Comparison of ENCODE assay signal across 10 cellular contexts in the genomic region with DNA sequence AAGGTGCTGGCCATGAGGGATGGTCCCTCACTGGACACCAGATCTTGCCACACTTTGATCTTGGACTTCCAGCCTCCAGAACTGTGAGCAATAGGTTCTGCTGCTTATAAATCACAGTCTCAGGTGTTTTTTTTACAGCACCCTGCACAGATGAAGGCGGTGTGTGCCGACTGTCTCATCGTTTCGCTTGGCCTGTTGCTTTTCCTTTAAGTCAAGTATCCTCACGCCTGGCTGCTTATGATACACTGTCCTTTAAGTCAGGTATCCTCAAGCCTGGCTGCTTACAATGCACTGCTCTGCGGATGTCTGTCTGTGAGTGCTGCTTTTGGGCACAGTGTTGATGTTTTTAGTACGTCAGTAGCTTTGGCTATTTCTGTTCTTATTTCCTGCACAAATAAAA. TPM values are rescaled to one million over a fixed set of nuclear protein-coding genes. Genes with fewer than 3 reads are reported as not detected.
"Had no signal": no experiment of that assay in that cellular context is flagged by ENCODE, and none has a peak within 500 bp of the region (broad histone marks: within the 10 kb centered on the region; RNA-seq: fewer than 3 reads in every experiment).

No MANE protein-coding gene starts in this region.

- H3K4me1 Mint-ChIP-seq: GM23338, IgD-negative memory B cell had no signal

- H3K4me2 ChIP-seq: GM23338, KMS-11 had no signal

- H3K9me3 ChIP-seq: HAP-1 had no signal

- H3K4me1 ChIP-seq: HAP-1 had no signal

- H3K4me3 ChIP-seq: GM23338, HAP-1 had no signal

- DNase-seq: HFFc6, KBM-7 had no signal

- H3K4me3 Mint-ChIP-seq: GM23338, HFFc6, IgD-negative memory B cell had no signal

- ATAC-seq: GM23338, HCT116, HepG2 had no signal

- H2AFZ ChIP-seq: GM23338 had no signal

- H3K27ac Mint-ChIP-seq: GM23338, HFFc6, IgD-negative memory B cell had no signal

- H3K36me3 Mint-ChIP-seq: IgD-negative memory B cell had no signal

- H3K36me3 ChIP-seq: HAP-1 had no signal

- H3K9ac ChIP-seq: KMS-11 had no signal

- H3K27ac ChIP-seq: HL-60, KMS-11 had no signal

RNA-seq across cellular contexts. Expression of gene SALL3, which starts 40.3 kb away (rescaled TPM):
- total RNA-seq: HepG2, HFFc6, HT1080 had no signal
